16 cellular contexts compared by ENCODE assay signal in the genomic region with DNA sequence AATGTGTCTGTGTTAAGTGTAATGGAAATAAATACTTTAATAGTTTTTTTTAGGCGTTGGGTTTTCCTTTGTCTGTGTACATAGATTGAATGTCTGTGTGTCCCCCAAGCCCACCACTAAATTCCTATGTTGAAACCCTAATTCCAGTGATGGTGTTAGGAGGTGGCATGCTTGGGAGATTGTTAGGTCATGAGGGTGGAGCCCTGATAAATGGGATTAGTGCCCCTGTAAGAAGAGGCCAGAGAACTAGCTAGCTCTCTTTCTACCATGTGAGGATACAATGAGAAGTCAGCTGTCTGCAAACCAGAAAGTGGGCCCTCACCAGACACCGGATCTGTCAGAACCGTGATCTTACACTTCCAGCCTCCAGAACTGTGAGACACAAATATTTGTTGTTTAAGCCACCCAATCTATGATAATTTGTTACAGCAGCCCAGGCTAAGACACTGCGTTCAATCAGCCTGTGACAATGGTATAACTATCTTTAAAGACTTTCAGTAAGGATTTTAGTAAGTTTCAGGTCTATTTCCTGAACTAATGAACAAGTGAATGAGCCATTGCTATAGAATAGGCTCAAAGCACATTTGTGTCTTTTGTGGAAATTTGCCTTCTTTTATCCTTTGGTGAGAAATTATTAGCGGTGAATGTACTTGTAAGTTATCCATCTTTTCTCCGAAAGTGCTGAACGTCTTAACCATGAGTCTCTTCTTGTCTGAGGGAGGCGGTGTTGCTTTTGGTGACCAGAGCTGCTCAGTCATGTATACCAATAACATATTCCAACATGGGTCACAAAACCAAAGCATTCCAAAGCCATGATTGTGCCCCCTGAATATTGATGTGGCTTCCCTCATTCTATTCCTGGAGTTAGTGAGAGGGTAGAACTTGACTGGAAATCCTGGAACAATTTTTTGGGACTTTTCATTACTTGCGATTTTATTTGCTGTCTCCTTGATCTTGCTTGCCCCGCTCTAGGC. TPM values are rescaled to one million over a fixed set of nuclear protein-coding genes. Genes with fewer than 3 reads are reported as not detected.
DNase-seq lines count a peak whose midpoint lies in the region; ATAC-seq and TF ChIP-seq lines count a peak whose summit lies in the region.
"Had no signal": no experiment of that assay in that cellular context is flagged by ENCODE, and none has a peak within 500 bp of the region (broad histone marks: within the 10 kb centered on the region; RNA-seq: fewer than 3 reads in every experiment).

No MANE protein-coding gene starts in this region.

- DNase-seq in Daoy (ENCODE audit: low read depth) (peak; percentile 61), LHCN-M2 (ENCODE audit: low read depth) (peak; percentile 91), fibroblast of lung (ENCODE audit: low read depth in 2 of 2) (peak; percentile 73 to 95), psoas muscle (no peak), endodermal cell (no peak), SKM-1 treated with dmso at 0.1 percent for 144 hours (lab: John Stamatoyannopoulos, UW; ENCODE audit: unreplicated experiment) (no peak)
- DNase-seq: activated CD4-positive, alpha-beta T cell treated with anti-CD3 and anti-CD28 coated beads for 48 hours; activated T-cell treated with anti-CD3 and anti-CD28 coated beads, Interleukin-2, amount 50 U/mL, for 4 hours; anterior cingulate cortex; CD8-positive, alpha-beta memory T cell; MV-4-11; NCI-H2107; NCI-H82; nucleus accumbens had no signal

- no peaks in the 10 kb centered on the region for H4K20me1 ChIP-seq in fibroblast of lung (ENCODE audit: control insufficient read depth, extremely low read depth, insufficient read depth, low read length)

- H3K27ac ChIP-seq in fibroblast of lung (ENCODE audit: insufficient read depth, low read length): peak overlapping the region; percentile 36
- H3K27ac ChIP-seq in psoas muscle: peak overlapping the region; percentile 71
- H3K27ac ChIP-seq in endodermal cell (ENCODE audit: low read depth, low read length): no peak overlapping the region

- intact Hi-C loops in psoas muscle (cut with DNase I): no loop called here

- no peak overlapping the region for H3K4me3 Mint-ChIP-seq in endodermal cell
- H3K4me3 Mint-ChIP-seq: activated T-cell treated with anti-CD3 and anti-CD28 coated beads, Interleukin-2, amount 50 U/mL, for 4 hours; CD8-positive, alpha-beta memory T cell had no signal

- H3K36me3 Mint-ChIP-seq in endodermal cell (ENCODE audit: low read depth): no peaks in the 10 kb centered on the region
- H3K36me3 Mint-ChIP-seq: CD8-positive, alpha-beta memory T cell had no signal

- H3K4me1 ChIP-seq in fibroblast of lung (ENCODE audit: control insufficient read depth, extremely low read depth, insufficient read depth, low read length): peaks cover 17% of the 10 kb centered on the region
- peaks cover 64% of the 10 kb centered on the region for H3K4me1 ChIP-seq in psoas muscle
- peaks cover 2% of the 10 kb centered on the region for H3K4me1 ChIP-seq in endodermal cell (ENCODE audit: control insufficient read depth, insufficient read depth, low read length)

- H3K27ac Mint-ChIP-seq in endodermal cell: no peak overlapping the region

- H3K9me3 Mint-ChIP-seq in endodermal cell: no peaks in the 10 kb centered on the region
- H3K9me3 Mint-ChIP-seq: CD8-positive, alpha-beta memory T cell had no signal

- H2AFZ ChIP-seq in fibroblast of lung (ENCODE audit: low read length): no peak overlapping the region

- H3K4me2 ChIP-seq in fibroblast of lung (ENCODE audit: extremely low read depth, insufficient read depth, low read length): no peak overlapping the region

- H3K27me3 ChIP-seq in fibroblast of lung (ENCODE audit: control insufficient read depth, insufficient read depth, low read length) (no peaks in the 10 kb centered on the region), psoas muscle (ENCODE audit: insufficient read depth in 3 of 3, low read length in 2 of 3) (no peaks in the 10 kb centered on the region), endodermal cell (ENCODE audit: control insufficient read depth, insufficient read depth, low read length, poor library complexity, severe bottlenecking) (no peaks in the 10 kb centered on the region)

- no peak overlapping the region for H3K9ac ChIP-seq in fibroblast of lung (ENCODE audit: insufficient read depth, low read length)
- no peak overlapping the region for H3K9ac ChIP-seq in endodermal cell (ENCODE audit: extremely low read depth, low read length, poor library complexity, severe bottlenecking)

- H3K4me3 ChIP-seq in fibroblast of lung (replicated peaks in 1 of 4; ENCODE audit: control extremely low read depth in 1 of 4, insufficient read depth in 1 of 4, low read depth in 3 of 4, low read length in 4 of 4): no peak overlapping the region
- H3K4me3 ChIP-seq in psoas muscle: no peak overlapping the region
- H3K4me3 ChIP-seq in endodermal cell (ENCODE audit: low read length): no peak overlapping the region

- WGBS in psoas muscle, 3 donors: 93 to 97% (median 93%) methylated on average over 10 of the region's 10 CpGs
- WGBS in endodermal cell (ENCODE audit: insufficient coverage in 1 of 2, insufficient read length in 1 of 2), 2 experiments: 96 to 98% methylated on average over 5 to 10 of the region's 10 CpGs

- H3K9me3 ChIP-seq in fibroblast of lung (ENCODE audit: control insufficient read depth, insufficient read depth, low read depth, low read length) (no peaks in the 10 kb centered on the region), psoas muscle (no peaks in the 10 kb centered on the region), endodermal cell (ENCODE audit: control insufficient read depth, low read length) (no peaks in the 10 kb centered on the region)

- H3K79me2 ChIP-seq in fibroblast of lung (ENCODE audit: control insufficient read depth, insufficient read depth, low read length): no peaks in the 10 kb centered on the region

- no peaks in the 10 kb centered on the region for H3K36me3 ChIP-seq in fibroblast of lung (ENCODE audit: control insufficient read depth, insufficient read depth, low read length)
- no peaks in the 10 kb centered on the region for H3K36me3 ChIP-seq in psoas muscle (ENCODE audit: insufficient read depth in 1 of 2, low read depth in 1 of 2)
- no peaks in the 10 kb centered on the region for H3K36me3 ChIP-seq in endodermal cell (ENCODE audit: control insufficient read depth, insufficient read depth, low read length)

- H3K4me1 Mint-ChIP-seq in endodermal cell: peaks cover 34% of the 10 kb centered on the region
- H3K4me1 Mint-ChIP-seq: CD8-positive, alpha-beta memory T cell had no signal

- no peaks in the 10 kb centered on the region for H3K27me3 Mint-ChIP-seq in endodermal cell (ENCODE audit: insufficient read depth)

- no peak for ATAC-seq in psoas muscle
- ATAC-seq in HG02852 (IDR thresholded peaks at IDR 0.05; ENCODE audit: unreplicated experiment): no peak

- no peak for TF ChIP-seq CTCF in fibroblast of lung (conservative IDR thresholded peaks at IDR 0.05 in 1 of 2, IDR thresholded peaks at IDR 0.05 in 1 of 2; ENCODE audit: low read depth in 1 of 2, low read length in 2 of 2)
- no peak for TF ChIP-seq CTCF in psoas muscle (IDR thresholded peaks at IDR 0.05)
- no peak for TF ChIP-seq CTCF in endodermal cell (conservative IDR thresholded peaks at IDR 0.05)

RNA-seq across cellular contexts. Expression of a gene that starts 29.6 kb away (rescaled TPM):
- total RNA-seq in Daoy (2014; rRNA removed; shearing (Covaris generic)): 1.1 and 3.2 TPM in 2 replicates
- total RNA-seq in LHCN-M2 (2014; rRNA removed): 39.0 and 42.7 TPM in 2 replicates
- 7.7 TPM for polyA plus RNA-seq in LHCN-M2 (2012)
- 110 and 173 TPM in 2 replicates for total RNA-seq in fibroblast of lung
- 167 and 232 TPM in 2 replicates for polyA plus RNA-seq in fibroblast of lung
- polyA plus RNA-seq in fibroblast of lung (2012): 85.0 and 121 TPM in 2 replicates
- polyA minus RNA-seq in fibroblast of lung (ENCODE audit: low replicate concordance): 62.3 and 67.8 TPM in 2 replicates
- total RNA-seq in psoas muscle: 10 to 100 TPM; 15.9 to 39.8 (median 26.8) TPM
- polyA plus RNA-seq in psoas muscle: 10 to 100 TPM; 10.4 to 14.3 (median 11.3) TPM
- 1 to 10 TPM; 3.0 to 4.1 TPM for total RNA-seq in endodermal cell
- 0.96 TPM for polyA plus RNA-seq in endodermal cell (2013, experiment 1 of 2)
- 0.79 TPM for polyA plus RNA-seq in endodermal cell (2013, experiment 2 of 2)
- total RNA-seq: G401 had no signal

Comparison
In these comparisons a context has a peak if more than half of its experiments do, and no peak if none do; other contexts are left out.
1. DNase-seq: peak in Daoy (single experiment), LHCN-M2 (single experiment) and fibroblast of lung (2 of 2); none in psoas muscle (0 of 2), endodermal cell (single experiment) and SKM-1 treated with dmso at 0.1 percent for 144 hours (single experiment).